16 cellular contexts compared by ENCODE assay signal in genomic region chr16:59604331-59604730, GRCh38.
"Had no signal": no experiment of that assay in that cellular context is flagged by ENCODE, and none has a peak within 500 bp of the region (broad histone marks: within the 10 kb centered on the region; RNA-seq: fewer than 3 reads in every experiment).

No MANE protein-coding gene starts in this region.

- H3K9me3 Mint-ChIP-seq: activated naive CD4-positive, alpha-beta T cell treated with anti-CD3 and anti-CD28 coated beads, Interleukin-2, amount 50 U/mL, for 24 hours had no signal

- H3K9me3 ChIP-seq: right atrium auricular region had no signal

- ATAC-seq: activated CD4-positive, CD25-positive, alpha-beta regulatory T cell treated with anti-CD3 and anti-CD28 coated beads, Interleukin-2, amount 50 U/mL, for 24 hours; foreskin keratinocyte; left colon; natural killer cell treated with Interleukin-12 subunit alpha and Interleukin-12 subunit beta and Interleukin-15 and Interleukin-18, amount 100 ng/mL, for 72 hours had no signal

- H3K27ac Mint-ChIP-seq: activated naive CD4-positive, alpha-beta T cell treated with anti-CD3 and anti-CD28 coated beads, Interleukin-2, amount 50 U/mL, for 24 hours; activated T-cell treated with anti-CD3 and anti-CD28 coated beads, Interleukin-2, amount 50 U/mL, for 24 hours; memory B cell; natural killer cell treated with Interleukin-12 subunit alpha and Interleukin-12 subunit beta and Interleukin-15 and Interleukin-18, amount 100 ng/mL, for 72 hours had no signal

- H3K4me1 ChIP-seq: foreskin keratinocyte, right atrium auricular region had no signal

- H3K27ac ChIP-seq: epithelial cell of prostate, foreskin keratinocyte, right atrium auricular region had no signal

- DNase-seq: activated effector memory CD4-positive, alpha-beta T cell treated with Interleukin-2 at 50 U/mL for 16 hours; activated T-cell treated with anti-CD3 and anti-CD28 coated beads, Interleukin-2, amount 50 U/mL, for 24 hours; anterior cingulate cortex; cortex of kidney; effector CD8-positive, alpha-beta T cell; head of caudate nucleus; left colon; nucleus accumbens had no signal

- H3K27me3 ChIP-seq: foreskin keratinocyte, right atrium auricular region had no signal

- H3K4me3 ChIP-seq: right atrium auricular region, smooth muscle cell had no signal

- H3K36me3 Mint-ChIP-seq: activated naive CD4-positive, alpha-beta T cell treated with anti-CD3 and anti-CD28 coated beads, Interleukin-2, amount 50 U/mL, for 24 hours; memory B cell; natural killer cell treated with Interleukin-12 subunit alpha and Interleukin-12 subunit beta and Interleukin-15 and Interleukin-18, amount 100 ng/mL, for 72 hours had no signal

- H3K36me3 ChIP-seq: right atrium auricular region had no signal
